In genomic region chr11:65503606-65503922, GRCh38 we compare ENCODE assay signal across 9 cellular contexts. TPM values are rescaled to one million over a fixed set of nuclear protein-coding genes. Genes with fewer than 3 reads are reported as not detected.
DNase-seq lines count a peak whose midpoint lies in the region; ATAC-seq and TF ChIP-seq lines count a peak whose summit lies in the region.
"Had no signal": no experiment of that assay in that cellular context is flagged by ENCODE, and none has a peak within 500 bp of the region (broad histone marks: within the 10 kb centered on the region; RNA-seq: fewer than 3 reads in every experiment).

No MANE protein-coding gene starts in this region.

- WGBS in urinary bladder = 1% methylated on average over 3 of the region's 3 CpGs

- CTCF ChIA-PET in CD4-positive, alpha-beta T cell (lab: Charles Lee) = interaction anchor here (0.5 to 2.1 kb wide), 3 partner anchors 32 to 190 kb away, joined by 3 to 6 read pairs (median 3); no protein-coding TSS in a partner anchor

- H3K4me3 Mint-ChIP-seq in activated T-cell treated with anti-CD3 and anti-CD28 coated beads, Interleukin-2, amount 50 U/mL, for 24 hours = no peak overlapping the region
- H3K4me3 Mint-ChIP-seq in CD4-positive, alpha-beta T cell = no peak overlapping the region

- peaks cover 48% of the 10 kb centered on the region for H3K4me1 Mint-ChIP-seq in activated T-cell treated with anti-CD3 and anti-CD28 coated beads, Interleukin-2, amount 50 U/mL, for 24 hours (ENCODE audit: low read depth)
- peaks cover 51% of the 10 kb centered on the region for H3K4me1 Mint-ChIP-seq in CD4-positive, alpha-beta T cell (ENCODE audit: low read depth)

- peak overlapping the region; percentile 99 for H3K4me3 ChIP-seq in cardiac muscle cell
- peak overlapping the region; percentile 71 for H3K4me3 ChIP-seq in lower lobe of right lung
- peak overlapping the region; percentile 74 for H3K4me3 ChIP-seq in urinary bladder (ENCODE audit: low read depth, low read length)

- intact Hi-C loops in Right ventricle myocardium superior (cut with DNase I) (no loop called here), lower lobe of right lung (cut with DNase I) (loop anchor here (5.0 kb wide), 1 partner anchor 76 kb away; no protein-coding TSS in a partner anchor)
- intact Hi-C loops in CD4-positive, alpha-beta T cell (cut with DNase I, micrococcal nuclease) = no loop called here

- H3K36me3 Mint-ChIP-seq in activated T-cell treated with anti-CD3 and anti-CD28 coated beads, Interleukin-2, amount 50 U/mL, for 24 hours (ENCODE audit: low read depth) = no peaks in the 10 kb centered on the region
- no peaks in the 10 kb centered on the region for H3K36me3 Mint-ChIP-seq in CD4-positive, alpha-beta T cell (ENCODE audit: low read depth)

- H3K9me3 Mint-ChIP-seq in activated T-cell treated with anti-CD3 and anti-CD28 coated beads, Interleukin-2, amount 50 U/mL, for 24 hours = no peaks in the 10 kb centered on the region
- no peaks in the 10 kb centered on the region for H3K9me3 Mint-ChIP-seq in CD4-positive, alpha-beta T cell

- H3K27ac ChIP-seq in cardiac muscle cell (peak overlapping the region; percentile 100), lower lobe of right lung (peak overlapping the region; percentile 99), urinary bladder (ENCODE audit: low read depth) (no peak overlapping the region)
- H3K27ac ChIP-seq in CD4-positive, alpha-beta T cell (ENCODE audit: low read depth, low read length) = no peak overlapping the region

- ATAC-seq in Right ventricle myocardium superior (ENCODE audit: poor library complexity) = no peak
- no peak for ATAC-seq in lower lobe of right lung
- ATAC-seq in CD4-positive, alpha-beta T cell (ENCODE audit: poor library complexity) = no peak

- POLR2A ChIA-PET in CD4-positive, alpha-beta T cell (lab: Charles Lee) = interaction anchor here (0.7 to 15.9 kb wide), 9 partner anchors 10 to 140 kb away, joined by 3 to 3042 read pairs (median 11); partner anchors contain the start of genes FRMD8, NEAT1, SCYL1 and SLC25A45

- H3K36me3 ChIP-seq in cardiac muscle cell (peaks cover 60% of the 10 kb centered on the region), lower lobe of right lung (peaks cover 58% of the 10 kb centered on the region), urinary bladder (ENCODE audit: insufficient read depth) (peaks cover 3% of the 10 kb centered on the region)

- H3K4me1 ChIP-seq in cardiac muscle cell (ENCODE audit: low read depth) = peaks cover 16% of the 10 kb centered on the region
- H3K4me1 ChIP-seq in lower lobe of right lung = peaks cover 41% of the 10 kb centered on the region
- no peaks in the 10 kb centered on the region for H3K4me1 ChIP-seq in urinary bladder (ENCODE audit: insufficient read depth)

- H3K9me3 ChIP-seq in cardiac muscle cell (ENCODE audit: low read depth) (no peaks in the 10 kb centered on the region), lower lobe of right lung (no peaks in the 10 kb centered on the region)
- H3K9me3 ChIP-seq in CD4-positive, alpha-beta T cell (ENCODE audit: control insufficient read depth, low read length) = no peaks in the 10 kb centered on the region

- DNase-seq in cardiac muscle cell (ENCODE audit: low read depth in 1 of 2, low spot score in 1 of 2) = peak in 1 of 2 donors; percentile 61
- no peak for DNase-seq in Right ventricle myocardium superior
- DNase-seq in astrocyte of the hippocampus (ENCODE audit: low read depth, low spot score) = peak; percentile 50
- DNase-seq in lower lobe of right lung = no peak
- no peak for DNase-seq in stimulated activated CD4-positive, alpha-beta T cell treated with anti-CD3 and anti-CD28 coated beads, Interleukin-12 subunit alpha, Interleukin-12 subunit beta, amount 100 ng/mL, for 4 hours
- DNase-seq in activated T-cell treated with anti-CD3 and anti-CD28 coated beads, Interleukin-2, amount 50 U/mL, for 24 hours = no peak
- DNase-seq in CD4-positive, alpha-beta T cell = no peak
- DNase-seq: stimulated activated CD4-positive, alpha-beta T cell treated with anti-CD3 and anti-CD28 coated beads, Interleukin-4, amount 100 ng/mL, for 4 hours had no signal

- TF ChIP-seq CTCF in cardiac muscle cell (IDR thresholded peaks at IDR 0.05; ENCODE audit: low read depth, low read length) (no peak), lower lobe of right lung (IDR thresholded peaks at IDR 0.05) (no peak)
- no peak for TF ChIP-seq CTCF in CD4-positive, alpha-beta T cell (IDR thresholded peaks at IDR 0.05)

- H3K27me3 ChIP-seq in cardiac muscle cell = no peaks in the 10 kb centered on the region
- H3K27me3 ChIP-seq in lower lobe of right lung (ENCODE audit: low read depth) = no peaks in the 10 kb centered on the region
- no peaks in the 10 kb centered on the region for H3K27me3 ChIP-seq in CD4-positive, alpha-beta T cell (ENCODE audit: control insufficient read depth, insufficient read depth, low read length)

- no peaks in the 10 kb centered on the region for H3K27me3 Mint-ChIP-seq in activated T-cell treated with anti-CD3 and anti-CD28 coated beads, Interleukin-2, amount 50 U/mL, for 24 hours
- no peaks in the 10 kb centered on the region for H3K27me3 Mint-ChIP-seq in CD4-positive, alpha-beta T cell

- H3K27ac Mint-ChIP-seq in activated T-cell treated with anti-CD3 and anti-CD28 coated beads, Interleukin-2, amount 50 U/mL, for 24 hours = no peak overlapping the region
- no peak overlapping the region for H3K27ac Mint-ChIP-seq in CD4-positive, alpha-beta T cell

RNA-seq across cellular contexts. Expression of gene MALAT1, which starts 4.7 kb away (rescaled TPM):
- total RNA-seq in cardiac muscle cell (3,311 and 7,439 TPM in 2 replicates), Right ventricle myocardium superior (5,573 TPM), lower lobe of right lung (11,612 TPM), urinary bladder (27,753 TPM)
- polyA plus RNA-seq in cardiac muscle cell (16,838 and 18,899 TPM in 2 replicates), urinary bladder (141 TPM)
- total RNA-seq in CD4-positive, alpha-beta T cell = over 10,000 TPM; 31,509 to 32,316 TPM

RNA-seq across cellular contexts. Expression of gene SCYL1, which starts 21.3 kb away (rescaled TPM):
- 157 and 168 TPM in 2 replicates for total RNA-seq in cardiac muscle cell
- polyA plus RNA-seq in cardiac muscle cell = 139 and 146 TPM in 2 replicates
- 60.5 TPM for total RNA-seq in Right ventricle myocardium superior
- total RNA-seq in lower lobe of right lung = 61.2 TPM
- 43.4 TPM for total RNA-seq in urinary bladder
- polyA plus RNA-seq in urinary bladder = 82.0 TPM
- total RNA-seq in CD4-positive, alpha-beta T cell = 10 to 100 TPM; 57.4 to 60.7 TPM

RNA-seq across cellular contexts. Expression of gene LTBP3, which starts 54.6 kb away (rescaled TPM):
- total RNA-seq in cardiac muscle cell (61.8 and 98.3 TPM in 2 replicates), Right ventricle myocardium superior (73.4 TPM), lower lobe of right lung (98.7 TPM), urinary bladder (58.5 TPM)
- polyA plus RNA-seq in cardiac muscle cell (53.7 and 60.9 TPM in 2 replicates), urinary bladder (145 TPM)
- 100 to 1,000 TPM; 236 to 238 TPM for total RNA-seq in CD4-positive, alpha-beta T cell

Comparison
In these comparisons a context has a peak if more than half of its experiments do, and no peak if none do; other contexts are left out.
1. H3K27ac ChIP-seq: peak in cardiac muscle cell (single experiment) and lower lobe of right lung (single experiment); none in urinary bladder (single experiment) and CD4-positive, alpha-beta T cell (single experiment).
2. Peak in every context shown above with its lines, with median percentiles within 50 percentile points of each other: H3K4me3 ChIP-seq.